Comparison of ENCODE assay signal across 8 cellular contexts in genomic region chr12:88946377-88946997, GRCh38.
DNase-seq lines count a peak whose midpoint lies in the region; ATAC-seq and TF ChIP-seq lines count a peak whose summit lies in the region.

No MANE protein-coding gene starts in this region.

- H3K9ac ChIP-seq in MM.1S (ENCODE audit: low read length) (peak overlapping the region; percentile 10; the same call in 1 of the 2 replicates), skeletal muscle tissue (ENCODE audit: low read depth in 1 of 3, low read length in 3 of 3) (peak overlapping the region in 1 of 3 donors; percentile 25)

- peak overlapping the region; percentile 40 for H2AFZ ChIP-seq in MM.1S (ENCODE audit: low read length)

- TF ChIP-seq POLR2A in esophagus muscularis mucosa (IDR thresholded peaks at IDR 0.05; ENCODE audit: low read depth) (no peak), esophagus squamous epithelium (IDR thresholded peaks at IDR 0.05) (no peak)

- H3K27me3 ChIP-seq in MM.1S (replicated peaks; ENCODE audit: insufficient read depth, low read length) (no peaks in the 10 kb centered on the region), esophagus muscularis mucosa (no peaks in the 10 kb centered on the region), skeletal muscle tissue (ENCODE audit: control insufficient read depth in 3 of 3, insufficient read depth in 3 of 3, low read length in 3 of 3) (no peaks in the 10 kb centered on the region), esophagus squamous epithelium (peaks cover 0 to 61% (median 0%) of the 10 kb centered on the region in 4 donors)

- DNase-seq in MM.1S (peak; percentile 88), esophagus muscularis mucosa (ENCODE audit: extremely low spot score) (no peak), T1000 (lab: John Stamatoyannopoulos, UW) (no peak), mesenteric fat pad (ENCODE audit: low spot score) (no peak), esophagus squamous epithelium (lab: John Stamatoyannopoulos, UW) (no peak)

- H3K9me3 ChIP-seq in MM.1S (replicated peaks; ENCODE audit: insufficient read depth, low read length): no peaks in the 10 kb centered on the region
- H3K9me3 ChIP-seq in esophagus muscularis mucosa: no peaks in the 10 kb centered on the region
- no peaks in the 10 kb centered on the region for H3K9me3 ChIP-seq in skeletal muscle tissue (ENCODE audit: control insufficient read depth in 3 of 3, low read length in 3 of 3)
- H3K9me3 ChIP-seq in esophagus squamous epithelium: no peaks in the 10 kb centered on the region

- H3K79me2 ChIP-seq in MM.1S (ENCODE audit: low read length): no peaks in the 10 kb centered on the region

- 28% methylated on average over 5 of the region's 5 CpGs for WGBS in esophagus muscularis mucosa
- 34 to 45% methylated on average over 5 of the region's 5 CpGs for WGBS in esophagus squamous epithelium, 2 donors

- peaks cover 23% of the 10 kb centered on the region for H3F3A ChIP-seq in MM.1S (ENCODE audit: insufficient read depth, low read length)

- H3K27ac ChIP-seq in MM.1S (ENCODE audit: low read length) (peak overlapping the region; percentile 54; the same call in 1 of the 2 replicates), esophagus muscularis mucosa (replicated peaks in 1 of 4) (peak overlapping the region; percentile 22 to 48 (median 32)), skeletal muscle tissue (ENCODE audit: low read depth, low read length) (peak overlapping the region; percentile 82), esophagus squamous epithelium (peak overlapping the region in 2 of 4 donors; percentile 16 to 47)

- intact Hi-C loops in esophagus muscularis mucosa (cut with DNase I) (no loop called here), esophagus squamous epithelium (cut with DNase I) (no loop called here)

- peak overlapping the region; percentile 26; the same call in 1 of the 2 replicates for H3K4me3 ChIP-seq in MM.1S (ENCODE audit: low read length)
- no peak overlapping the region for H3K4me3 ChIP-seq in esophagus muscularis mucosa
- no peak overlapping the region for H3K4me3 ChIP-seq in skeletal muscle tissue (ENCODE audit: low read length in 3 of 3)
- no peak overlapping the region for H3K4me3 ChIP-seq in esophagus squamous epithelium

- H3K9me2 ChIP-seq in MM.1S (replicated peaks; ENCODE audit: insufficient read depth, low read length): no peaks in the 10 kb centered on the region

- TF ChIP-seq CTCF in MM.1S (IDR thresholded peaks at IDR 0.05; ENCODE audit: low read length) (peak; percentile 51), esophagus muscularis mucosa (IDR thresholded peaks at IDR 0.05) (no peak), esophagus squamous epithelium (IDR thresholded peaks at IDR 0.05) (no peak)

- no peaks in the 10 kb centered on the region for H3K36me3 ChIP-seq in MM.1S (replicated peaks; ENCODE audit: insufficient read depth, low read length)
- H3K36me3 ChIP-seq in esophagus muscularis mucosa: no peaks in the 10 kb centered on the region
- no peaks in the 10 kb centered on the region for H3K36me3 ChIP-seq in skeletal muscle tissue (ENCODE audit: control insufficient read depth in 3 of 3, insufficient read depth in 3 of 3, low read length in 3 of 3)
- H3K36me3 ChIP-seq in esophagus squamous epithelium: no peaks in the 10 kb centered on the region

- ATAC-seq in GM19467 (IDR thresholded peaks at IDR 0.05; ENCODE audit: unreplicated experiment): peak; percentile 62
- no peak for ATAC-seq in GM21825 (IDR thresholded peaks at IDR 0.05; ENCODE audit: unreplicated experiment)

- H3K4me1 ChIP-seq in MM.1S (ENCODE audit: low read length) (peaks cover 40% of the 10 kb centered on the region), esophagus muscularis mucosa (peaks cover 6 to 23% (median 13%) of the 10 kb centered on the region in 4 donors), skeletal muscle tissue (ENCODE audit: control insufficient read depth in 3 of 3, insufficient read depth in 3 of 3, low read length in 3 of 3) (peaks cover 12 to 18% (median 16%) of the 10 kb centered on the region in 3 donors), esophagus squamous epithelium (peaks cover 0 to 17% (median 4%) of the 10 kb centered on the region in 3 donors)

- no peaks in the 10 kb centered on the region for H4K20me1 ChIP-seq in MM.1S (ENCODE audit: insufficient read depth, low read length)

- peak overlapping the region; percentile 84 for H3K4me2 ChIP-seq in MM.1S (ENCODE audit: low read depth, low read length)

- TF ChIP-seq EP300 in esophagus muscularis mucosa (IDR thresholded peaks at IDR 0.05): no peak
